In the genomic region with DNA sequence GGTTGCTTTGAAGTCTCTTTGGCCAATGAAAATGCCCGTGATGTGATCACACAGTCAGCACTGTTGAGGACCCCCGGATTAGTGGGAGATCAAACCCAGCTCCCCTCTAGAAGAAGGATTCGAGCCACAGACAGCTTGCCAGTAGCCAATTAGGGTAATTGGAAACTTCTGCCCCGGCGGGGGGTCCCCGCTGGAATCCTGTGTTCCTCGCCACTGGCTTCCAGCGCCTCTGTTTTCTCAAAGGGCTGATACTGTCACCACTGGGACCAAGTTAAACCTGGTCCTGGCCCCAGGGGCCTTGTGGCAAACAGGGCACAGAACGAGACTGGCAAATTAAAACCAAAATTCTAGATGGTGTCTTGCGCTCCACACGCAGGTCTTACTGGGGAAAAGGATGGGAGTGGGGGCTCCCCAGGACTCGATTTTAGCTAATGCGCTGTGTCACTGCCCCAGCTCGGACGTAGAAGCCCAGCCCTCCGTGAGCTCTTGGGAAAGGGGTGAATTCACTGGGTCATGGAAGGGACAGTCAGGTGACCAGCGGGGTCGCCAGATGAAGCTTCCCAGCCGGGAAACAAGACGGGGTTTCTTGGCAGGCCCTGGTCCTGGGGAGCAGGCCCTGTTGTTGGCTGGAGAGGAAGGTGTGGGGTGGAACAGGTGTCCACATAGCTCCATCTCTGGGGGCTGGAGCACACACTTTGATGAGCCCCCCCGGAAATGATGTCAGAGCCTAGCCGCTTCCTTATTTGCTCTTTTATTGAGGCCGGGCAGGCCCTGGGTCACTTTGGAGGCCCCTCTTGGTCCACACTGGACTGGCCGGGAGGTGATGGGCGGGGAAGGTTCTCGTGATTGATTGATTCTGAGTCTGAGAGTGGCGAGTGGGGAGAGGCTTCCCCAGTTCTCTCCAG, we compare ENCODE assay signal across 19 cellular contexts.
DNase-seq lines count a peak whose midpoint lies in the region; ATAC-seq and TF ChIP-seq lines count a peak whose summit lies in the region.
"Had no signal": no experiment of that assay in that cellular context is flagged by ENCODE, and none has a peak within 500 bp of the region (broad histone marks: within the 10 kb centered on the region; RNA-seq: fewer than 3 reads in every experiment).

No MANE protein-coding gene starts in this region.

- ATAC-seq in HG02852 (IDR thresholded peaks at IDR 0.05; ENCODE audit: unreplicated experiment), result no peak

- H3K36me3 ChIP-seq in ectodermal cell (ENCODE audit: control insufficient read depth, insufficient read depth, low read length) (no peaks in the 10 kb centered on the region), MG63 (peaks cover 2% of the 10 kb centered on the region; the same call in 1 of the 2 replicates)
- H3K36me3 ChIP-seq: HAP-1 had no signal

- H3K27me3 ChIP-seq in ectodermal cell (ENCODE audit: control insufficient read depth, insufficient read depth, low read length, poor library complexity, severe bottlenecking) (no peaks in the 10 kb centered on the region), MG63 (no peaks in the 10 kb centered on the region)

- H3K27me3 Mint-ChIP-seq in neural crest cell (ENCODE audit: low read depth), result no peaks in the 10 kb centered on the region
- H3K27me3 Mint-ChIP-seq: activated naive CD8-positive, alpha-beta T cell treated with anti-CD3 and anti-CD28 coated beads, Interleukin-2, amount 10 ng/mL, durations not matched to agents 7 days and 5 days; activated T-cell treated with anti-CD3 and anti-CD28 coated beads, Interleukin-2, amount 50 U/mL, for 24 hours had no signal

- TF ChIP-seq CTCF in neural crest cell (conservative IDR thresholded peaks at IDR 0.05), result no peak

- H3K36me3 Mint-ChIP-seq in neural crest cell (ENCODE audit: low read depth), result peaks cover 3% of the 10 kb centered on the region

- H3K4me3 ChIP-seq in ectodermal cell (ENCODE audit: insufficient read depth, low read depth, low read length), result no peak overlapping the region
- no peak overlapping the region for H3K4me3 ChIP-seq in MG63
- H3K4me3 ChIP-seq: HAP-1, lung, thoracic aorta had no signal

- peaks cover 34% of the 10 kb centered on the region for H3K4me1 ChIP-seq in ectodermal cell (ENCODE audit: control insufficient read depth, insufficient read depth, low read length)
- H3K4me1 ChIP-seq: HAP-1 had no signal

- peak overlapping the region; percentile 100 for H3K27ac Mint-ChIP-seq in neural crest cell (ENCODE audit: unreplicated experiment)
- H3K27ac Mint-ChIP-seq: activated naive CD8-positive, alpha-beta T cell treated with anti-CD3 and anti-CD28 coated beads, Interleukin-2, amount 10 ng/mL, durations not matched to agents 7 days and 5 days; activated T-cell treated with anti-CD3 and anti-CD28 coated beads, Interleukin-2, amount 50 U/mL, for 24 hours had no signal

- DNase-seq in ELF-1 (ENCODE audit: low read depth, low spot score), result peak; percentile 91
- DNase-seq in NCI-H2171 (lab: John Stamatoyannopoulos, UW), result peak; percentile 42
- no peak for DNase-seq in neural crest cell (ENCODE audit: low read depth, low spot score)
- DNase-seq in NCI-H1048 (lab: John Stamatoyannopoulos, UW), result no peak
- no peak for DNase-seq in MG63
- DNase-seq in AG08395 (ENCODE audit: low spot score), result no peak
- DNase-seq: activated CD4-positive, alpha-beta T cell treated with anti-CD3 and anti-CD28 coated beads for 48 hours; activated naive CD8-positive, alpha-beta T cell treated with anti-CD3 and anti-CD28 coated beads, Interleukin-2, amount 10 ng/mL, durations not matched to agents 7 days and 5 days; activated T-cell treated with anti-CD3 and anti-CD28 coated beads, Interleukin-2, amount 50 U/mL, for 24 hours; DMS79 treated with DMSO at 0.1 percent for 48 hours; KBM-7; NCI-H1417 treated with DMSO at 0.1 percent for 48 hours; NCI-H510A; RPMI8226 had no signal

- peak overlapping the region; percentile 84 for H3K4me3 Mint-ChIP-seq in neural crest cell
- H3K4me3 Mint-ChIP-seq: activated naive CD8-positive, alpha-beta T cell treated with anti-CD3 and anti-CD28 coated beads, Interleukin-2, amount 10 ng/mL, durations not matched to agents 7 days and 5 days; activated T-cell treated with anti-CD3 and anti-CD28 coated beads, Interleukin-2, amount 50 U/mL, for 24 hours had no signal

- H3K9me3 Mint-ChIP-seq in neural crest cell, result no peaks in the 10 kb centered on the region
- H3K9me3 Mint-ChIP-seq: activated T-cell treated with anti-CD3 and anti-CD28 coated beads, Interleukin-2, amount 50 U/mL, for 24 hours had no signal

- WGBS in ectodermal cell, 2 experiments, result 50 to 56% methylated on average over 27 of the region's 27 CpGs

- H3K27ac ChIP-seq in ectodermal cell (ENCODE audit: insufficient read depth, low read depth, low read length, poor library complexity, severe bottlenecking), result peak overlapping the region; percentile 85
- H3K27ac ChIP-seq: thoracic aorta had no signal

- H3K4me1 Mint-ChIP-seq in neural crest cell, result peaks cover 54% of the 10 kb centered on the region

- H3K9me3 ChIP-seq in ectodermal cell (ENCODE audit: control insufficient read depth, low read length) (no peaks in the 10 kb centered on the region), MG63 (no peaks in the 10 kb centered on the region)
- H3K9me3 ChIP-seq: HAP-1, thoracic aorta had no signal

Comparison
In these comparisons a context has a peak if more than half of its experiments do, and no peak if none do; other contexts are left out.
1. DNase-seq: peak in ELF-1 (single experiment) and NCI-H2171 (single experiment); none in neural crest cell (single experiment), NCI-H1048 (single experiment), MG63 (single experiment) and AG08395 (single experiment).